In genomic region chr5:43603535-43604363, GRCh38 we compare ENCODE assay signal across 1 cellular context.
TF ChIP-seq lines count a peak whose summit lies in the region.

No MANE protein-coding gene starts in this region.

TF ChIP-seq in HepG2, 621 proteins besides CTCF, POLR2A, EP300 and RAD21 (continued from another document):
- TF ChIP-seq ARID4A (CRISPR knock-in tag; IDR thresholded peaks at IDR 0.05; ENCODE audit: borderline replicate concordance) (0 out of 2 replicates have a peak, but pooled peaks have one; percentile 6), TP53 (CRISPR knock-in tag; conservative IDR thresholded peaks at IDR 0.05) (no peak), SOX6 (IDR thresholded peaks at IDR 0.05) (no peak), SOX6 (CRISPR knock-in tag; IDR thresholded peaks at IDR 0.05) (no peak), GATA4 (IDR thresholded peaks at IDR 0.05; ENCODE audit: borderline replicate concordance, low read depth) (no peak), ZNF609 (CRISPR knock-in tag; IDR thresholded peaks at IDR 0.05; ENCODE audit: borderline replicate concordance) (no peak), ZNF703 (CRISPR knock-in tag; IDR thresholded peaks at IDR 0.05; ENCODE audit: borderline replicate concordance) (no peak), ZNF780A (CRISPR knock-in tag; IDR thresholded peaks at IDR 0.05) (peak; percentile 63; the same call in 1 of the 2 replicates), ZNF605 (CRISPR knock-in tag; IDR thresholded peaks at IDR 0.05) (0 out of 2 replicates have a peak, but pooled peaks have one; percentile 53), ZNF776 (CRISPR knock-in tag; IDR thresholded peaks at IDR 0.05) (no peak), ZIK1 (CRISPR knock-in tag; IDR thresholded peaks at IDR 0.05; ENCODE audit: borderline replicate concordance, low read depth) (0 out of 2 replicates have a peak, but pooled peaks have one; percentile 15), ZNF33A (CRISPR knock-in tag; IDR thresholded peaks at IDR 0.05; ENCODE audit: borderline replicate concordance) (no peak), ATF1 (CRISPR knock-in tag; IDR thresholded peaks at IDR 0.05) (no peak), ZBTB34 (CRISPR knock-in tag; IDR thresholded peaks at IDR 0.05) (peak; percentile 7; the same call in 1 of the 2 replicates), AGO1 (IDR thresholded peaks at IDR 0.05; ENCODE audit: low read depth, low read length, poor library complexity, severe bottlenecking) (no peak), NRL (CRISPR knock-in tag; IDR thresholded peaks at IDR 0.05; ENCODE audit: borderline replicate concordance) (no peak), TFE3 (CRISPR knock-in tag; IDR thresholded peaks at IDR 0.05) (no peak), ZNF280B (CRISPR knock-in tag; IDR thresholded peaks at IDR 0.05; ENCODE audit: borderline replicate concordance) (no peak)
TF ChIP-seq in HepG2: peak in this region for 20.
